In the genomic region with DNA sequence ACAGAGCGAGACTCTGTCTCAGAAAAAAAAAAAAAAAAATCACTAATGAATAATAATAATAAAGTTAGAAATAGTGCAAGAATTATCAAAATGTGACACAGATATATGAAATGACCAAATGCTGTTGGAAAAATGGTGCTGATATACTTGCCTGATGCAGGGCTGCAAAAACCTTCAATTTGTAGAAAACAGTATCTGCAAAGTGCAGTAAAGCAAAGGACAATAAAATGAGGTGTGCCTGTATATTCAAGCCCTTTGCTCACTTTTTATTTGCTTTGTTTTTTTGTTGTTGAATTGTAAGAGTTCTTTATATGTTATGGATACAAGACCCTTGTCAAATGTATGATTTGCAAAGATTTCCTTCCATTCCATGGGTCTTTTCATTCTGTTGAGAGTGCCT, we compare ENCODE assay signal across 25 cellular contexts.
"Had no signal": no experiment of that assay in that cellular context is flagged by ENCODE, and none has a peak within 500 bp of the region (broad histone marks: within the 10 kb centered on the region; RNA-seq: fewer than 3 reads in every experiment).

No MANE protein-coding gene starts in this region.

- H3K27me3 ChIP-seq: dorsolateral prefrontal cortex, right atrium auricular region, transverse colon, upper lobe of right lung, uterus had no signal

- FAIRE-seq: colon, frontal cortex, keratinocyte had no signal

- H3K27ac Mint-ChIP-seq: nephron progenitor cell had no signal

- H3K36me3 Mint-ChIP-seq: naive thymus-derived CD8-positive, alpha-beta T cell had no signal

- ATAC-seq: left lobe of liver; naive thymus-derived CD8-positive, alpha-beta T cell; sciatic nerve; stimulated activated naive CD8-positive, alpha-beta T cell treated with anti-CD3 and anti-CD28 coated beads, Interleukin-15, Interleukin-2, amounts not matched to agents 100 U/mL and 50 U/mL, for 24 hours; upper lobe of right lung had no signal

- H3K4me3 ChIP-seq: dorsolateral prefrontal cortex, prostate gland, right atrium auricular region, smooth muscle cell, suprapubic skin, transverse colon, upper lobe of right lung, uterus had no signal

- H3K9me3 Mint-ChIP-seq: naive thymus-derived CD8-positive, alpha-beta T cell; nephron progenitor cell had no signal

- H3K4me3 Mint-ChIP-seq: nephron progenitor cell had no signal

- H3K9me3 ChIP-seq: prostate gland, right atrium auricular region, suprapubic skin, transverse colon, upper lobe of right lung, uterus had no signal

- DNase-seq: dorsolateral prefrontal cortex; effector CD4-positive, alpha-beta T cell; hypothalamus; mesendoderm; midbrain; naive thymus-derived CD8-positive, alpha-beta T cell; nephron progenitor cell; nucleus accumbens; stimulated activated CD4-positive, alpha-beta T cell treated with anti-CD3 and anti-CD28 coated beads, Interleukin-12 subunit alpha, Interleukin-12 subunit beta, amount 100 ng/mL, for 4 hours; stimulated activated CD4-positive, alpha-beta T cell treated with anti-CD3 and anti-CD28 coated beads, Interleukin-1b, Interleukin-23, amount 100 ng/mL, for 48 hours; stimulated activated CD4-positive, alpha-beta T cell treated with anti-CD3 and anti-CD28 coated beads, Interleukin-4, amount 100 ng/mL, for 1 hour; stimulated activated CD8-positive, alpha-beta memory T cell treated with anti-CD3 and anti-CD28 coated beads, Interleukin-4, amount 100 ng/mL, for 48 hours; stimulated activated naive CD8-positive, alpha-beta T cell treated with anti-CD3 and anti-CD28 coated beads, Interleukin-15, Interleukin-2, amounts not matched to agents 100 U/mL and 50 U/mL, for 24 hours; transverse colon; upper lobe of right lung; uterus had no signal

- H3K4me1 ChIP-seq: prostate gland, right atrium auricular region, suprapubic skin, upper lobe of right lung, uterus had no signal

- H3K4me1 Mint-ChIP-seq: nephron progenitor cell had no signal

- H3K27ac ChIP-seq: dorsolateral prefrontal cortex, prostate gland, right atrium auricular region, suprapubic skin, transverse colon, upper lobe of right lung, uterus had no signal

- H3K36me3 ChIP-seq: prostate gland, right atrium auricular region, suprapubic skin, transverse colon, upper lobe of right lung, uterus had no signal

- H3K4me2 ChIP-seq: smooth muscle cell had no signal
